18 cellular contexts compared by ENCODE assay signal in genomic region chr9:115328228-115328627, GRCh38.
DNase-seq lines count a peak whose midpoint lies in the region; FAIRE-seq and TF ChIP-seq lines count a peak whose summit lies in the region.
"Had no signal": no experiment of that assay in that cellular context is flagged by ENCODE, and none has a peak within 500 bp of the region (broad histone marks: within the 10 kb centered on the region; RNA-seq: fewer than 3 reads in every experiment).

No MANE protein-coding gene starts in this region.

- H3K27ac Mint-ChIP-seq in CD14-positive monocyte, result no peak overlapping the region
- H3K27ac Mint-ChIP-seq in activated CD4-positive, alpha-beta T cell treated with anti-CD3 and anti-CD28 coated beads, Interleukin-2, amount 10 ng/mL, durations not matched to agents 7 days and 5 days, result no peak overlapping the region
- H3K27ac Mint-ChIP-seq: activated B cell treated with CpG ODN at 0.5 μM for 24 hours, GM23338 had no signal

- no peak for TF ChIP-seq EP300 in suprapubic skin (IDR thresholded peaks at IDR 0.05)

- peak; percentile 12 for DNase-seq in H4 (ENCODE audit: low spot score)
- peak; percentile 22 to 58 for DNase-seq in cardiac fibroblast (ENCODE audit: low read depth in 2 of 2)
- peak; percentile 32 for DNase-seq in iPS-NIHi7 (ENCODE audit: extremely low spot score)
- DNase-seq in tibial artery, result peak; percentile 69 to 89
- DNase-seq in suprapubic skin (ENCODE audit: low spot score in 2 of 2), result no peak
- no peak for DNase-seq in CD14-positive monocyte (ENCODE audit: low spot score)
- DNase-seq in activated CD4-positive, alpha-beta T cell treated with anti-CD3 and anti-CD28 coated beads, Interleukin-2, amount 10 ng/mL, durations not matched to agents 7 days and 5 days, result no peak
- no peak for DNase-seq in kidney
- DNase-seq: activated B cell treated with CpG ODN at 0.5 μM for 24 hours; Caco-2; left colon; NCI-H1048; SHP77 treated with DMSO at 0.1 percent for 48 hours; stimulated activated CD4-positive, alpha-beta T cell treated with anti-CD3 and anti-CD28 coated beads, Interleukin-4, amount 100 ng/mL, for 4 hours; stimulated activated naive CD8-positive, alpha-beta T cell treated with anti-CD3 and anti-CD28 coated beads, Interleukin-15, Interleukin-2, amounts not matched to agents 100 U/mL and 50 U/mL, for 24 hours had no signal

- H3K9me3 ChIP-seq in tibial artery (no peaks in the 10 kb centered on the region), suprapubic skin (no peaks in the 10 kb centered on the region), kidney (ENCODE audit: control insufficient read depth in 1 of 2, low read length in 2 of 2) (no peaks in the 10 kb centered on the region)
- H3K9me3 ChIP-seq: Caco-2 had no signal

- peaks cover 2 to 11% (median 4%) of the 10 kb centered on the region in 7 donors for H3K9me3 Mint-ChIP-seq in CD14-positive monocyte
- no peaks in the 10 kb centered on the region for H3K9me3 Mint-ChIP-seq in activated CD4-positive, alpha-beta T cell treated with anti-CD3 and anti-CD28 coated beads, Interleukin-2, amount 10 ng/mL, durations not matched to agents 7 days and 5 days
- H3K9me3 Mint-ChIP-seq: activated B cell treated with CpG ODN at 0.5 μM for 24 hours, GM23338 had no signal

- POLR2A ChIA-PET in activated CD4-positive, alpha-beta T cell treated with anti-CD3 and anti-CD28 coated beads, Interleukin-2, amount 10 ng/mL, durations not matched to agents 7 days and 5 days (lab: Charles Lee), result no interaction called here

- intact Hi-C loops in tibial artery (cut with DNase I; ENCODE audit: low total_unique reads), result no loop called here
- intact Hi-C loops in CD14-positive monocyte (cut with micrococcal nuclease), result no loop called here
- intact Hi-C loops in kidney (cut with DNase I), result no loop called here

- no peaks in the 10 kb centered on the region for H3K36me3 Mint-ChIP-seq in CD14-positive monocyte
- no peaks in the 10 kb centered on the region for H3K36me3 Mint-ChIP-seq in activated CD4-positive, alpha-beta T cell treated with anti-CD3 and anti-CD28 coated beads, Interleukin-2, amount 10 ng/mL, durations not matched to agents 7 days and 5 days (ENCODE audit: low read depth)

- H3K4me1 ChIP-seq in tibial artery, result peaks cover 0 to 31% (median 19%) of the 10 kb centered on the region in 4 donors
- peaks cover 14% of the 10 kb centered on the region for H3K4me1 ChIP-seq in suprapubic skin
- no peaks in the 10 kb centered on the region for H3K4me1 ChIP-seq in kidney (ENCODE audit: control insufficient read depth in 1 of 2, insufficient read depth in 1 of 2, low read depth in 1 of 2, low read length in 2 of 2)
- H3K4me1 ChIP-seq: foreskin keratinocyte had no signal

- FAIRE-seq in kidney (lab: Jason Lieb, UNC), result no peak
- FAIRE-seq: bronchial epithelial cell had no signal

- peaks cover 0 to 3% (median 1%) of the 10 kb centered on the region in 3 donors for H3K27me3 Mint-ChIP-seq in CD14-positive monocyte (ENCODE audit: low read depth in 3 of 3)
- peaks cover 1% of the 10 kb centered on the region for H3K27me3 Mint-ChIP-seq in activated CD4-positive, alpha-beta T cell treated with anti-CD3 and anti-CD28 coated beads, Interleukin-2, amount 10 ng/mL, durations not matched to agents 7 days and 5 days
- H3K27me3 Mint-ChIP-seq: activated B cell treated with CpG ODN at 0.5 μM for 24 hours had no signal

- TF ChIP-seq CTCF in cardiac fibroblast (IDR thresholded peaks at IDR 0.05; ENCODE audit: low read depth, low read length) (no peak), tibial artery (IDR thresholded peaks at IDR 0.05) (peak in 1 of 2 experiments; percentile 11), suprapubic skin (IDR thresholded peaks at IDR 0.05) (no peak), CD14-positive monocyte (IDR thresholded peaks at IDR 0.05) (no peak), kidney (IDR thresholded peaks at IDR 0.05; ENCODE audit: borderline replicate concordance, extremely low read depth, insufficient read depth) (no peak)

- no peaks in the 10 kb centered on the region for H3K4me1 Mint-ChIP-seq in CD14-positive monocyte
- no peaks in the 10 kb centered on the region for H3K4me1 Mint-ChIP-seq in activated CD4-positive, alpha-beta T cell treated with anti-CD3 and anti-CD28 coated beads, Interleukin-2, amount 10 ng/mL, durations not matched to agents 7 days and 5 days
- H3K4me1 Mint-ChIP-seq: activated B cell treated with CpG ODN at 0.5 μM for 24 hours, GM23338 had no signal

- no peak overlapping the region for H3K4me3 ChIP-seq in cardiac fibroblast (replicated peaks in 1 of 2; ENCODE audit: low read depth in 2 of 2, low read length in 2 of 2)
- H3K4me3 ChIP-seq in tibial artery, result no peak overlapping the region
- H3K4me3 ChIP-seq in suprapubic skin, result no peak overlapping the region
- H3K4me3 ChIP-seq in kidney (ENCODE audit: low read length in 2 of 2), result no peak overlapping the region
- H3K4me3 ChIP-seq: GM23338 had no signal

- no peaks in the 10 kb centered on the region for H3K27me3 ChIP-seq in tibial artery
- H3K27me3 ChIP-seq in suprapubic skin, result no peaks in the 10 kb centered on the region
- H3K27me3 ChIP-seq: foreskin keratinocyte had no signal

- CTCF ChIA-PET in activated CD4-positive, alpha-beta T cell treated with anti-CD3 and anti-CD28 coated beads, Interleukin-2, amount 10 ng/mL, durations not matched to agents 7 days and 5 days (lab: Charles Lee), result no interaction called here

- H3K36me3 ChIP-seq in tibial artery (no peaks in the 10 kb centered on the region), suprapubic skin (no peaks in the 10 kb centered on the region), kidney (ENCODE audit: control insufficient read depth in 1 of 2, insufficient read depth in 2 of 2, low read length in 2 of 2) (no peaks in the 10 kb centered on the region)

- no peak overlapping the region for H3K4me3 Mint-ChIP-seq in CD14-positive monocyte
- no peak overlapping the region for H3K4me3 Mint-ChIP-seq in activated CD4-positive, alpha-beta T cell treated with anti-CD3 and anti-CD28 coated beads, Interleukin-2, amount 10 ng/mL, durations not matched to agents 7 days and 5 days
- H3K4me3 Mint-ChIP-seq: activated B cell treated with CpG ODN at 0.5 μM for 24 hours, GM23338 had no signal

- no peak for TF ChIP-seq POLR2A in suprapubic skin (IDR thresholded peaks at IDR 0.05)

- H3K9ac ChIP-seq in kidney (ENCODE audit: low read length in 2 of 2), result no peak overlapping the region

- 46% methylated on average over 2 of the region's 2 CpGs for WGBS in suprapubic skin

- H3K27ac ChIP-seq in tibial artery, result peak overlapping the region; percentile 50 to 68
- no peak overlapping the region for H3K27ac ChIP-seq in suprapubic skin
- H3K27ac ChIP-seq in kidney (ENCODE audit: low read depth in 2 of 2, low read length in 2 of 2), result no peak overlapping the region
- H3K27ac ChIP-seq: foreskin keratinocyte had no signal

Comparison
In these comparisons a context has a peak if more than half of its experiments do, and no peak if none do; other contexts are left out.
1. DNase-seq: peak in H4 (single experiment), cardiac fibroblast (2 of 2), iPS-NIHi7 (single experiment) and tibial artery (2 of 2); none in suprapubic skin (0 of 2), CD14-positive monocyte (single experiment), activated CD4-positive, alpha-beta T cell treated with anti-CD3 and anti-CD28 coated beads, Interleukin-2, amount 10 ng/mL, durations not matched to agents 7 days and 5 days (single experiment) and kidney (single experiment).
2. H3K27ac ChIP-seq: peak in tibial artery (2 of 2); none in suprapubic skin (single experiment) and kidney (0 of 2).